Comparison of ENCODE assay signal across 8 cellular contexts in the genomic region with DNA sequence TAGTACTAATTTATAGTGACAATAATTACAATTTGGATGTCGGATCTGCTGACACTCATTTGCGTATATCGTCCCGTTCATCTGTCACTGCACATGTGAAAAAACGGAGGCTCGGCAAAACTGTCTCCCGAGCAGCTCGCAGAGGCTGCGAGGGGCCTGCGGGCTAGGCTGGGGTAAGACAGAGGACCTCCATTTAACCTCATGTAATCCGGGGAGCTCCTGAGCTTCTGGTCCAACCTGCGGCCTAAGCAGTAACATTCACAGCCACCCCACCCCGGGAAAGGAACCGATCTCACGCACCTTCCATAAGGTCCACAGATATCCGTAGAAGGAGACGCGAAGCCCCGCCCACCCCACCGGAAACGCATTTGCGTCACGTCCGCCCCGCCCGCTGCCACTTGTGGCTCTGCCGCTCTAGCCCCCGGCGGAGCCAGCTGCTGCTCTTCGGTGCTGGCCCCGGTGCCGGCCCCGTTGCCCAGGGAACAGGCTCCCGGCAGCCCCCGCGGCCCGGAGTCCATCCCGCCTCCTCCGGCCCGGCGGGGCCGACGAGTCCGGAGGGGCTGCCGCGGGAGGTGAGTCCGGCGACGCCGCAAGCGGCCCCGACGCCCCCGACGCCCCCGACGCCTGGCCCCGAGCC. TPM values are rescaled to one million over a fixed set of nuclear protein-coding genes. Genes with fewer than 3 reads are reported as not detected.
DNase-seq lines count a peak whose midpoint lies in the region; ATAC-seq and TF ChIP-seq lines count a peak whose summit lies in the region.

A gene (minus strand): TSS at position 346 of the 637 bp plus-strand sequence. CDS start 39 bp downstream, at position 307.
A gene with protein sequence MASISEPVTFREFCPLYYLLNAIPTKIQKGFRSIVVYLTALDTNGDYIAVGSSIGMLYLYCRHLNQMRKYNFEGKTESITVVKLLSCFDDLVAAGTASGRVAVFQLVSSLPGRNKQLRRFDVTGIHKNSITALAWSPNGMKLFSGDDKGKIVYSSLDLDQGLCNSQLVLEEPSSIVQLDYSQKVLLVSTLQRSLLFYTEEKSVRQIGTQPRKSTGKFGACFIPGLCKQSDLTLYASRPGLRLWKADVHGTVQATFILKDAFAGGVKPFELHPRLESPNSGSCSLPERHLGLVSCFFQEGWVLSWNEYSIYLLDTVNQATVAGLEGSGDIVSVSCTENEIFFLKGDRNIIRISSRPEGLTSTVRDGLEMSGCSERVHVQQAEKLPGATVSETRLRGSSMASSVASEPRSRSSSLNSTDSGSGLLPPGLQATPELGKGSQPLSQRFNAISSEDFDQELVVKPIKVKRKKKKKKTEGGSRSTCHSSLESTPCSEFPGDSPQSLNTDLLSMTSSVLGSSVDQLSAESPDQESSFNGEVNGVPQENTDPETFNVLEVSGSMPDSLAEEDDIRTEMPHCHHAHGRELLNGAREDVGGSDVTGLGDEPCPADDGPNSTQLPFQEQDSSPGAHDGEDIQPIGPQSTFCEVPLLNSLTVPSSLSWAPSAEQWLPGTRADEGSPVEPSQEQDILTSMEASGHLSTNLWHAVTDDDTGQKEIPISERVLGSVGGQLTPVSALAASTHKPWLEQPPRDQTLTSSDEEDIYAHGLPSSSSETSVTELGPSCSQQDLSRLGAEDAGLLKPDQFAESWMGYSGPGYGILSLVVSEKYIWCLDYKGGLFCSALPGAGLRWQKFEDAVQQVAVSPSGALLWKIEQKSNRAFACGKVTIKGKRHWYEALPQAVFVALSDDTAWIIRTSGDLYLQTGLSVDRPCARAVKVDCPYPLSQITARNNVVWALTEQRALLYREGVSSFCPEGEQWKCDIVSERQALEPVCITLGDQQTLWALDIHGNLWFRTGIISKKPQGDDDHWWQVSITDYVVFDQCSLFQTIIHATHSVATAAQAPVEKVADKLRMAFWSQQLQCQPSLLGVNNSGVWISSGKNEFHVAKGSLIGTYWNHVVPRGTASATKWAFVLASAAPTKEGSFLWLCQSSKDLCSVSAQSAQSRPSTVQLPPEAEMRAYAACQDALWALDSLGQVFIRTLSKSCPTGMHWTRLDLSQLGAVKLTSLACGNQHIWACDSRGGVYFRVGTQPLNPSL (N-terminal part only) (plus strand): TSS at position 397 of the 637 bp plus-strand sequence. CDS start 13,781 bp downstream, outside the sequence.

- peaks cover 15% of the 10 kb centered on the region for H3K9me1 ChIP-seq in IMR-90 (ENCODE audit: insufficient read depth, low read length)

- peaks cover 60 to 72% of the 10 kb centered on the region in 2 experiments for H3K79me1 ChIP-seq in IMR-90 (ENCODE audit: low read depth in 1 of 2, low read length in 2 of 2)

- peak within 1 kb of the TSS; percentile 46 for H4K91ac ChIP-seq in IMR-90 (ENCODE audit: insufficient read depth, low read depth, low read length)

- H4K5ac ChIP-seq in IMR-90 (ENCODE audit: low read depth, low read length): peak within 1 kb of the TSS; percentile 79

- POLR2A ChIA-PET in IMR-90 (lab: Charles Lee; ENCODE audit: unreplicated experiment): interaction anchor here (0.6 kb wide), 2 partner anchors 55 to 1847 kb away, joined by 3 to 19 read pairs; no protein-coding TSS in a partner anchor
- POLR2A ChIA-PET in OCI-LY7 (lab: Charles Lee): interaction anchor here (2.0 kb wide), 1 partner anchor 8 kb away, joined by 7 read pairs; no protein-coding TSS in a partner anchor

- dilution Hi-C loops in IMR-90 (cut with HindIII; ENCODE audit: low sequenced_read_pairs, unreplicated experiment): no loop called here

- BruUV-seq in IMR-90 (replicated peaks; lab: Mats Ljungman, UMichigan) (no TSS peak), OCI-LY7 (replicated peaks; lab: Mats Ljungman, UMichigan) (no TSS peak)

- peak within 1 kb of the TSS; percentile 84 for H3K4ac ChIP-seq in IMR-90 (ENCODE audit: low read depth, low read length)

- peak within 1 kb of the TSS; percentile 89 to 92 for H4K8ac ChIP-seq in IMR-90 (ENCODE audit: low read depth in 2 of 2, low read length in 2 of 2)

- H3K14ac ChIP-seq in IMR-90 (replicated peaks; ENCODE audit: low read depth, low read length): peak within 1 kb of the TSS; percentile 98

- TF ChIP-seq CTCF in IMR-90 (conservative IDR thresholded peaks at IDR 0.05; ENCODE audit: low read depth, low read length): no peak
- TF ChIP-seq CTCF in OCI-LY7 (conservative IDR thresholded peaks at IDR 0.05; ENCODE audit: low read length): no peak
- no peak for TF ChIP-seq CTCF in epithelial cell of esophagus (IDR thresholded peaks at IDR 0.05; ENCODE audit: insufficient read depth, low read depth, low read length, missing control alignments)

- no peak within 1 kb of the TSS for H2BK20ac ChIP-seq in IMR-90 (ENCODE audit: low read depth, low read length)

- H3K27me3 ChIP-seq in IMR-90 (ENCODE audit: control insufficient read depth, insufficient read depth, low read length) (no peaks in the 10 kb centered on the region), mononuclear cell (ENCODE audit: insufficient read depth, low read length) (no peaks in the 10 kb centered on the region)

- peak within 1 kb of the TSS; percentile 96 for H2AFZ ChIP-seq in IMR-90 (replicated peaks; ENCODE audit: low read length, poor library complexity)
- peak within 1 kb of the TSS; percentile 95 for H2AFZ ChIP-seq in OCI-LY7 (ENCODE audit: low read length)

- ATAC-seq in GM21528 (IDR thresholded peaks at IDR 0.05; ENCODE audit: low FRiP score, unreplicated experiment) (peak; percentile 88), IMR-90 (ENCODE audit: low read depth) (peak; percentile 95)

- H3K9ac ChIP-seq in IMR-90 (ENCODE audit: low read depth, low read length): peak within 1 kb of the TSS; percentile 91

- H3K18ac ChIP-seq in IMR-90 (ENCODE audit: low read depth, low read length): peak within 1 kb of the TSS; percentile 17; the same call in 1 of the 2 replicates

- peaks cover 6% of the 10 kb centered on the region; the same call in 1 of the 2 replicates for H3K79me2 ChIP-seq in OCI-LY7 (ENCODE audit: insufficient read depth, low read depth, low read length)

- TF ChIP-seq RAD21 in IMR-90 (IDR thresholded peaks at IDR 0.05; ENCODE audit: low read length): no peak

- H2BK5ac ChIP-seq in IMR-90 (ENCODE audit: low read depth, low read length, poor library complexity, severe bottlenecking): peak within 1 kb of the TSS; percentile 84

- peak; percentile 93 for TF ChIP-seq POLR2A in IMR-90 (IDR thresholded peaks at IDR 0.05; ENCODE audit: low read depth, low read length)

- H2AK9ac ChIP-seq in IMR-90 (replicated peaks; ENCODE audit: low read depth, low read length, poor library complexity): peak within 1 kb of the TSS; percentile 94

- CTCF ChIA-PET in IMR-90 (lab: Yijun Ruan, JAX): no interaction called here
- CTCF ChIA-PET in OCI-LY7 (lab: Charles Lee; ENCODE audit: unreplicated experiment): interaction anchor here (0.5 to 0.9 kb wide), 2 partner anchors 24 to 162 kb away, joined by 3 read pairs; no protein-coding TSS in a partner anchor

- H3K27ac ChIP-seq in IMR-90 (ENCODE audit: insufficient read depth, low read length) (peak within 1 kb of the TSS; percentile 81), OCI-LY7 (ENCODE audit: low read depth, low read length, poor library complexity, severe bottlenecking) (peak within 1 kb of the TSS; percentile 5)

- peak within 1 kb of the TSS; percentile 89 for H2AK5ac ChIP-seq in IMR-90 (ENCODE audit: low read depth, low read length)

- peak; percentile 99 for DNase-seq in DMS 273 (lab: John Stamatoyannopoulos, UW; ENCODE audit: unreplicated experiment)
- peak; percentile 93 for DNase-seq in IMR-90
- peak; percentile 95 for DNase-seq in OCI-LY7 (ENCODE audit: low spot score)
- peak; percentile 96 for DNase-seq in activated T-cell treated with anti-CD3 and anti-CD28 coated beads for 24 hours (ENCODE audit: low read depth)
- peak; percentile 97 for DNase-seq in epithelial cell of esophagus (ENCODE audit: low read depth)
- peak; percentile 95 to 99 for DNase-seq in stimulated activated CD8-positive, alpha-beta memory T cell treated with anti-CD3 and anti-CD28 coated beads, Interleukin-2, amount 100 ng/mL, for 48 hours (ENCODE audit: low read depth in 2 of 2)

- H3K4me1 ChIP-seq in IMR-90 (ENCODE audit: control insufficient read depth, insufficient read depth, low read length) (peaks cover 7% of the 10 kb centered on the region), OCI-LY7 (ENCODE audit: insufficient read depth, low read length, poor library complexity, severe bottlenecking) (peaks cover 21% of the 10 kb centered on the region), mononuclear cell (ENCODE audit: insufficient read depth, low read length) (peaks cover 24% of the 10 kb centered on the region)

- H3K4me3 ChIP-seq in IMR-90 (ENCODE audit: insufficient read depth, low read depth, low read length) (peak within 1 kb of the TSS; percentile 90), OCI-LY7 (ENCODE audit: low read depth, low read length, poor library complexity, severe bottlenecking) (peak within 1 kb of the TSS; percentile 98), epithelial cell of esophagus (ENCODE audit: low read length) (peak within 1 kb of the TSS; percentile 96), mononuclear cell (ENCODE audit: low read length) (peak within 1 kb of the TSS; percentile 66)

- H3K9me2 ChIP-seq in OCI-LY7 (ENCODE audit: insufficient read depth, low read length): no peaks in the 10 kb centered on the region

- peak within 1 kb of the TSS; percentile 89 for H3K23ac ChIP-seq in IMR-90 (ENCODE audit: low read depth, low read length)

- in situ Hi-C loops in IMR-90 (cut with MboI; ENCODE audit: low sequenced_read_pairs): no loop called here

- no peaks in the 10 kb centered on the region for H3K9me3 ChIP-seq in IMR-90 (ENCODE audit: control insufficient read depth, insufficient read depth, low read length)
- H3K9me3 ChIP-seq in OCI-LY7 (ENCODE audit: low read length): no peaks in the 10 kb centered on the region
- H3K9me3 ChIP-seq in mononuclear cell (ENCODE audit: low read depth, low read length): no peaks in the 10 kb centered on the region

- intact Hi-C loops in IMR-90 (cut with micrococcal nuclease): no loop called here
- intact Hi-C loops in OCI-LY7 (cut with micrococcal nuclease; ENCODE audit: unreplicated experiment): loop anchor here (2.0 to 10.0 kb wide), 2 partner anchors 44 to 152 kb away; a partner anchor contains a TSS

- H3K4me2 ChIP-seq in IMR-90 (ENCODE audit: low read depth, low read length): peak within 1 kb of the TSS; percentile 100
- peak within 1 kb of the TSS; percentile 97 for H3K4me2 ChIP-seq in OCI-LY7 (ENCODE audit: low read length)

- peak within 1 kb of the TSS; percentile 46; the same call in 1 of the 2 replicates for H2BK120ac ChIP-seq in IMR-90 (ENCODE audit: low read depth, low read length)

- H2BK15ac ChIP-seq in IMR-90 (ENCODE audit: low read depth, low read length): peak within 1 kb of the TSS; percentile 26; the same call in 1 of the 3 replicates

- H3K36me3 ChIP-seq in IMR-90 (ENCODE audit: control insufficient read depth, insufficient read depth, low read length) (peaks cover 7% of the 10 kb centered on the region), OCI-LY7 (ENCODE audit: insufficient read depth, low read length) (peaks cover 11% of the 10 kb centered on the region)

- H4K20me1 ChIP-seq in IMR-90 (ENCODE audit: insufficient read depth, low read length) (peaks cover 14% of the 10 kb centered on the region), OCI-LY7 (ENCODE audit: insufficient read depth, low read length) (no peaks in the 10 kb centered on the region)

- WGBS in IMR-90 (ENCODE audit: extremely low coverage in 2 of 2, insufficient read length in 1 of 2), 2 experiments: 1% methylated on average over 25 of the region's 58 CpGs; no CpG with 5 or more reads in 1 of the 2 experiments

- H3K56ac ChIP-seq in IMR-90 (ENCODE audit: extremely low read depth, insufficient read depth, low read length): peak within 1 kb of the TSS; percentile 87

RNA-seq across cellular contexts. Expression of the first gene that starts in this region (rescaled TPM):
- total RNA-seq in IMR-90 (2012; rRNA removed) (41.9 and 55.3 TPM in 2 replicates), OCI-LY7 (2022) (29.8 and 34.9 TPM in 2 replicates), mononuclear cell (20.6 TPM)
- 53.2 and 56.4 TPM in 2 replicates for polyA plus RNA-seq in IMR-90 (2012; rRNA removed)
- polyA plus RNA-seq in IMR-90 (2012; cell fraction: cytosol; rRNA removed): 29.3 and 37.8 TPM in 2 replicates
- 10.9 and 21.3 TPM in 2 replicates for polyA plus RNA-seq in IMR-90 (2012; cell fraction: nucleus; rRNA removed; ENCODE audit: low replicate concordance)
- 28.2 and 37.7 TPM in 2 replicates for total RNA-seq in OCI-LY7 (2014; rRNA removed; shearing (Covaris generic))

RNA-seq across cellular contexts. Expression of the second gene that starts in this region (rescaled TPM):
- 10.3 and 11.7 TPM in 2 replicates for total RNA-seq in IMR-90 (2012; rRNA removed)
- polyA plus RNA-seq in IMR-90 (2012; rRNA removed): 9.5 TPM in 2 replicates
- 5.8 and 11.5 TPM in 2 replicates for polyA plus RNA-seq in IMR-90 (2012; cell fraction: cytosol; rRNA removed)
- 10.1 and 26.3 TPM in 2 replicates for polyA plus RNA-seq in IMR-90 (2012; cell fraction: nucleus; rRNA removed; ENCODE audit: low replicate concordance)
- total RNA-seq in OCI-LY7 (2014; rRNA removed; shearing (Covaris generic)): 5.3 and 6.8 TPM in 2 replicates
- total RNA-seq in OCI-LY7 (2022): 9.5 and 12.7 TPM in 2 replicates
- total RNA-seq in mononuclear cell: 2.7 TPM

Comparison
In these comparisons a context has a peak if more than half of its experiments do, and no peak if none do; other contexts are left out.
1. Peak in every context shown above with its lines: DNase-seq, ATAC-seq, H3K4me3 ChIP-seq and H3K27ac ChIP-seq.